8 cellular contexts compared by ENCODE assay signal in the genomic region with DNA sequence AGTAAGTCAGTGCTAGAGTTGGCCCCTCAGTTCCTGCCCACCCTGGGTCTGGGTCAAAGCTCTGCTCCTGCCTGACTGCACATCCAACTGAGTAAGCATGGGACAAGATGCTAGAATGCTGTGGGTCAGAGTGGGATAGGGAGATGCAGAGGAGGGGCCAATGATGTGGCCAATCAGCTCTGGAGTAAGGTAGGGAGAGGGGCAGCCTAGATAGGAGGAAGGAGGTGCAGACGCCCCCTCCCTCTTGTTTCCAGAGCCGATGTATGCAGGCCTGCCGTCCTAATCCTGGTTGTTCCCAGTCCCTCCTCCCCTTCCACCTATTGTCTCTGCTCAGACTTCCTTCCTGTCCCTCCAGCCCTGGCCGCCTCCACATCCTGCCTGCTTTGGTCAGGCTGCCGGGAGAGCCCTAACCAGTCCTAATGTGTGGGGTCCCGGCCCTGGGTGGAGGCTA. TPM values are rescaled to one million over a fixed set of nuclear protein-coding genes. Genes with fewer than 3 reads are reported as not detected.
DNase-seq lines count a peak whose midpoint lies in the region; ATAC-seq and TF ChIP-seq lines count a peak whose summit lies in the region.

No MANE protein-coding gene starts in this region.

- H3K18ac ChIP-seq in neuronal stem cell (ENCODE audit: low read length): peak overlapping the region; percentile 97

- ATAC-seq in SK-N-SH treated with all-trans-retinoic acid at 6 μM for 48 hours (peak; percentile 72), GM19324 (IDR thresholded peaks at IDR 0.05; ENCODE audit: low FRiP score, unreplicated experiment) (no peak), GM21786 (IDR thresholded peaks at IDR 0.05; ENCODE audit: unreplicated experiment) (no peak)

- no peaks in the 10 kb centered on the region for H3K27me3 ChIP-seq in neuronal stem cell (ENCODE audit: control insufficient read depth in 3 of 3, insufficient read depth in 3 of 3, low read depth in 1 of 3, low read length in 3 of 3)

- TF ChIP-seq CTCF in fibroblast of the aortic adventitia (IDR thresholded peaks at IDR 0.05; ENCODE audit: insufficient read depth, low read length): no peak

- peak overlapping the region; percentile 96 for H3K27ac ChIP-seq in neuronal stem cell (replicated peaks; ENCODE audit: low read length)

- peak; percentile 10 for DNase-seq in DMS153 treated with DMSO at 0.1 percent for 48 hours (lab: John Stamatoyannopoulos, UW; ENCODE audit: unreplicated experiment)
- DNase-seq in fibroblast of the aortic adventitia (ENCODE audit: low read depth): peak; percentile 30
- peak; percentile 79 for DNase-seq in neuronal stem cell (ENCODE audit: low spot score)
- no peak for DNase-seq in NCI-H1694 treated with DMSO at 0.1 percent for 48 hours (lab: John Stamatoyannopoulos, UW)
- no peak for DNase-seq in NK-92 treated with Interleukin-12 subunit alpha and Interleukin-12 subunit beta, amount 100 ng/mL, for 24 hours (lab: John Stamatoyannopoulos, UW)

- H3K4me3 ChIP-seq in fibroblast of the aortic adventitia (ENCODE audit: low read depth, low read length): peak overlapping the region; percentile 64
- H3K4me3 ChIP-seq in neuronal stem cell (ENCODE audit: low read length in 2 of 2): peak overlapping the region; percentile 56 to 81

- peaks cover 27 to 31% of the 10 kb centered on the region in 2 donors for H3K4me1 ChIP-seq in neuronal stem cell (ENCODE audit: control insufficient read depth in 2 of 2, insufficient read depth in 1 of 2, low read depth in 1 of 2, low read length in 2 of 2)

- no peak overlapping the region for H3K14ac ChIP-seq in neuronal stem cell (ENCODE audit: low read length)

- peak overlapping the region; percentile 93 for H2BK5ac ChIP-seq in neuronal stem cell (ENCODE audit: low read length)

- H3K36me3 ChIP-seq in neuronal stem cell (replicated peaks in 1 of 2; ENCODE audit: control insufficient read depth in 2 of 2, insufficient read depth in 2 of 2, low read length in 2 of 2): peaks cover 0 to 17% of the 10 kb centered on the region in 2 donors

- peak overlapping the region; percentile 93 for H3K4me2 ChIP-seq in neuronal stem cell (ENCODE audit: insufficient read depth, low read length, poor library complexity, severe bottlenecking)

- no peaks in the 10 kb centered on the region for H3K9me3 ChIP-seq in neuronal stem cell (replicated peaks in 1 of 2; ENCODE audit: control insufficient read depth in 2 of 2, insufficient read depth in 1 of 2, low read depth in 1 of 2, low read length in 2 of 2)

- peak overlapping the region; percentile 4 for H2BK120ac ChIP-seq in neuronal stem cell (ENCODE audit: low read depth, low read length)

- H3K9ac ChIP-seq in neuronal stem cell (ENCODE audit: low read depth, low read length, poor library complexity): no peak overlapping the region

- peak overlapping the region; percentile 76 for H2BK15ac ChIP-seq in neuronal stem cell (ENCODE audit: low read length)

- H3K23ac ChIP-seq in neuronal stem cell (ENCODE audit: low read depth, low read length, poor library complexity): no peak overlapping the region

- H4K8ac ChIP-seq in neuronal stem cell (ENCODE audit: low read depth, low read length): no peak overlapping the region

- peak overlapping the region; percentile 85 for H2AFZ ChIP-seq in neuronal stem cell (ENCODE audit: low read length)

- peaks cover 10% of the 10 kb centered on the region for H3K79me1 ChIP-seq in neuronal stem cell (ENCODE audit: low read depth, low read length)

- H4K91ac ChIP-seq in neuronal stem cell (ENCODE audit: low read depth, low read length, poor library complexity): no peak overlapping the region

- no CpG with 5 or more reads among the region's 6 CpGs for WGBS in neuronal stem cell (ENCODE audit: extremely low coverage in 2 of 2, insufficient read length in 2 of 2, insufficient replicate concordance in 1 of 2), 2 donors

- peak overlapping the region; percentile 97 for H2AK5ac ChIP-seq in neuronal stem cell (ENCODE audit: low read depth, low read length)

- H3K4ac ChIP-seq in neuronal stem cell (ENCODE audit: low read length): no peak overlapping the region

- peak overlapping the region; percentile 43 for H2BK12ac ChIP-seq in neuronal stem cell (ENCODE audit: low read length)

TF ChIP-seq in SK-N-SH treated with all-trans-retinoic acid at 6 μM for 48 hours, 23 proteins besides CTCF, POLR2A, EP300 and RAD21:
- no peak for TF ChIP-seq ZNF70 (CRISPR knock-in tag; IDR thresholded peaks at IDR 0.05)
- TF ChIP-seq, protein P1, sequence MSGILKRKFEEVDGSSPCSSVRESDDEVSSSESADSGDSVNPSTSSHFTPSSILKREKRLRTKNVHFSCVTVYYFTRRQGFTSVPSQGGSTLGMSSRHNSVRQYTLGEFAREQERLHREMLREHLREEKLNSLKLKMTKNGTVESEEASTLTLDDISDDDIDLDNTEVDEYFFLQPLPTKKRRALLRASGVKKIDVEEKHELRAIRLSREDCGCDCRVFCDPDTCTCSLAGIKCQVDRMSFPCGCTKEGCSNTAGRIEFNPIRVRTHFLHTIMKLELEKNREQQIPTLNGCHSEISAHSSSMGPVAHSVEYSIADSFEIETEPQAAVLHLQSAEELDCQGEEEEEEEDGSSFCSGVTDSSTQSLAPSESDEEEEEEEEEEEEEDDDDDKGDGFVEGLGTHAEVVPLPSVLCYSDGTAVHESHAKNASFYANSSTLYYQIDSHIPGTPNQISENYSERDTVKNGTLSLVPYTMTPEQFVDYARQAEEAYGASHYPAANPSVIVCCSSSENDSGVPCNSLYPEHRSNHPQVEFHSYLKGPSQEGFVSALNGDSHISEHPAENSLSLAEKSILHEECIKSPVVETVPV (CRISPR knock-in tag; IDR thresholded peaks at IDR 0.05): no peak
- TF ChIP-seq BACH2 (CRISPR knock-in tag; IDR thresholded peaks at IDR 0.05; ENCODE audit: borderline replicate concordance): no peak
- TF ChIP-seq ZFP3 (CRISPR knock-in tag; IDR thresholded peaks at IDR 0.05): no peak
- TF ChIP-seq PPARA (CRISPR knock-in tag; IDR thresholded peaks at IDR 0.05; ENCODE audit: borderline replicate concordance): no peak
- TF ChIP-seq, protein P2, sequence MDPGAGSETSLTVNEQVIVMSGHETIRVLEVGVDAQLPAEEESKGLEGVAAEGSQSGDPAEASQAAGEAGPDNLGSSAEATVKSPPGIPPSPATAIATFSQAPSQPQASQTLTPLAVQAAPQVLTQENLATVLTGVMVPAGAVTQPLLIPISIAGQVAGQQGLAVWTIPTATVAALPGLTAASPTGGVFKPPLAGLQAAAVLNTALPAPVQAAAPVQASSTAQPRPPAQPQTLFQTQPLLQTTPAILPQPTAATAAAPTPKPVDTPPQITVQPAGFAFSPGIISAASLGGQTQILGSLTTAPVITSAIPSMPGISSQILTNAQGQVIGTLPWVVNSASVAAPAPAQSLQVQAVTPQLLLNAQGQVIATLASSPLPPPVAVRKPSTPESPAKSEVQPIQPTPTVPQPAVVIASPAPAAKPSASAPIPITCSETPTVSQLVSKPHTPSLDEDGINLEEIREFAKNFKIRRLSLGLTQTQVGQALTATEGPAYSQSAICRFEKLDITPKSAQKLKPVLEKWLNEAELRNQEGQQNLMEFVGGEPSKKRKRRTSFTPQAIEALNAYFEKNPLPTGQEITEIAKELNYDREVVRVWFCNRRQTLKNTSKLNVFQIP (CRISPR knock-in tag; IDR thresholded peaks at IDR 0.05; ENCODE audit: borderline replicate concordance, low read depth): no peak
- TF ChIP-seq TCF4 (CRISPR knock-in tag; IDR thresholded peaks at IDR 0.05; ENCODE audit: borderline replicate concordance): no peak
- no peak for TF ChIP-seq ESRRG (CRISPR knock-in tag; IDR thresholded peaks at IDR 0.05)
- no peak for TF ChIP-seq RARB (CRISPR knock-in tag; IDR thresholded peaks at IDR 0.05)
- TF ChIP-seq GLIS3 (CRISPR knock-in tag; IDR thresholded peaks at IDR 0.05): no peak
- no peak for TF ChIP-seq SNAI2 (CRISPR knock-in tag; IDR thresholded peaks at IDR 0.05)
- TF ChIP-seq CSDC2 (CRISPR knock-in tag; IDR thresholded peaks at IDR 0.05): no peak
- no peak for TF ChIP-seq ISL1 (CRISPR knock-in tag; IDR thresholded peaks at IDR 0.05)
- TF ChIP-seq ARNTL (CRISPR knock-in tag; IDR thresholded peaks at IDR 0.05; ENCODE audit: borderline replicate concordance, low read depth): no peak
- no peak for TF ChIP-seq ZFP30 (CRISPR knock-in tag; IDR thresholded peaks at IDR 0.05)
- TF ChIP-seq ZNF565 (CRISPR knock-in tag; conservative IDR thresholded peaks at IDR 0.05; ENCODE audit: low read depth): no peak
- TF ChIP-seq, protein P3, sequence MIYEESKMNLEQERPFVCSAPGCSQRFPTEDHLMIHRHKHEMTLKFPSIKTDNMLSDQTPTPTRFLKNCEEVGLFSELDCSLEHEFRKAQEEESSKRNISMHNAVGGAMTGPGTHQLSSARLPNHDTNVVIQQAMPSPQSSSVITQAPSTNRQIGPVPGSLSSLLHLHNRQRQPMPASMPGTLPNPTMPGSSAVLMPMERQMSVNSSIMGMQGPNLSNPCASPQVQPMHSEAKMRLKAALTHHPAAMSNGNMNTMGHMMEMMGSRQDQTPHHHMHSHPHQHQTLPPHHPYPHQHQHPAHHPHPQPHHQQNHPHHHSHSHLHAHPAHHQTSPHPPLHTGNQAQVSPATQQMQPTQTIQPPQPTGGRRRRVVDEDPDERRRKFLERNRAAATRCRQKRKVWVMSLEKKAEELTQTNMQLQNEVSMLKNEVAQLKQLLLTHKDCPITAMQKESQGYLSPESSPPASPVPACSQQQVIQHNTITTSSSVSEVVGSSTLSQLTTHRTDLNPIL (CRISPR knock-in tag; IDR thresholded peaks at IDR 0.05; ENCODE audit: low read depth): no peak

RNA-seq across cellular contexts. Expression of a gene that starts 1.3 kb away (rescaled TPM):
- 2.6 and 6.2 TPM in 2 replicates for total RNA-seq in fibroblast of the aortic adventitia (ENCODE audit: low replicate concordance)
- polyA plus RNA-seq in neuronal stem cell (2013, experiment 1 of 2): 19.7 TPM
- 19.5 TPM for polyA plus RNA-seq in neuronal stem cell (2013, experiment 2 of 2)

RNA-seq across cellular contexts. Expression of a gene that starts 29.6 kb away (rescaled TPM):
- total RNA-seq in fibroblast of the aortic adventitia (ENCODE audit: low replicate concordance): 19.9 and 39.8 TPM in 2 replicates
- polyA plus RNA-seq in neuronal stem cell (2013, experiment 1 of 2): 11.3 TPM
- polyA plus RNA-seq in neuronal stem cell (2013, experiment 2 of 2): 10.9 TPM

RNA-seq across cellular contexts. Expression of a gene that starts 44.0 kb away (rescaled TPM):
- total RNA-seq in fibroblast of the aortic adventitia (ENCODE audit: low replicate concordance): 2.6 and 6.6 TPM in 2 replicates
- 2.6 TPM for polyA plus RNA-seq in neuronal stem cell (2013, experiment 1 of 2)
- polyA plus RNA-seq in neuronal stem cell (2013, experiment 2 of 2): 2.5 TPM

RNA-seq across cellular contexts. Expression of a gene that starts 44.1 kb away (rescaled TPM):
- total RNA-seq in fibroblast of the aortic adventitia (ENCODE audit: low replicate concordance): 48.4 and 51.4 TPM in 2 replicates
- polyA plus RNA-seq in neuronal stem cell (2013, experiment 1 of 2): 61.4 TPM
- 61.9 TPM for polyA plus RNA-seq in neuronal stem cell (2013, experiment 2 of 2)

Comparison
In these comparisons a context has a peak if more than half of its experiments do, and no peak if none do; other contexts are left out.
1. DNase-seq: peak in DMS153 treated with DMSO at 0.1 percent for 48 hours (single experiment), fibroblast of the aortic adventitia (single experiment) and neuronal stem cell (single experiment); none in NCI-H1694 treated with DMSO at 0.1 percent for 48 hours (single experiment) and NK-92 treated with Interleukin-12 subunit alpha and Interleukin-12 subunit beta, amount 100 ng/mL, for 24 hours (single experiment).